In genomic region chr15:36903922-36904479, GRCh38 we compare ENCODE assay signal across 2 cellular contexts.
TF ChIP-seq lines count a peak whose summit lies in the region.

No MANE protein-coding gene starts in this region.

TF ChIP-seq in A549, 52 proteins besides CTCF, POLR2A, EP300 and RAD21 (continued from another document):
- TF ChIP-seq, protein P1, sequence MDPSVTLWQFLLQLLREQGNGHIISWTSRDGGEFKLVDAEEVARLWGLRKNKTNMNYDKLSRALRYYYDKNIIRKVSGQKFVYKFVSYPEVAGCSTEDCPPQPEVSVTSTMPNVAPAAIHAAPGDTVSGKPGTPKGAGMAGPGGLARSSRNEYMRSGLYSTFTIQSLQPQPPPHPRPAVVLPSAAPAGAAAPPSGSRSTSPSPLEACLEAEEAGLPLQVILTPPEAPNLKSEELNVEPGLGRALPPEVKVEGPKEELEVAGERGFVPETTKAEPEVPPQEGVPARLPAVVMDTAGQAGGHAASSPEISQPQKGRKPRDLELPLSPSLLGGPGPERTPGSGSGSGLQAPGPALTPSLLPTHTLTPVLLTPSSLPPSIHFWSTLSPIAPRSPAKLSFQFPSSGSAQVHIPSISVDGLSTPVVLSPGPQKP (IDR thresholded peaks at IDR 0.05; ENCODE audit: low read depth, low read length) = no peak
- no peak for TF ChIP-seq E2F6 (IDR thresholded peaks at IDR 0.05; ENCODE audit: borderline replicate concordance, low read depth)
- no peak for TF ChIP-seq HOXB5 (CRISPR knock-in tag; IDR thresholded peaks at IDR 0.05)
- no peak for TF ChIP-seq BHLHE40 (IDR thresholded peaks at IDR 0.05; ENCODE audit: low read depth, low read length)

TF ChIP-seq in HEK293, 187 proteins besides CTCF, POLR2A, EP300 and RAD21 (continued from another document):
- TF ChIP-seq ZBTB20 (tag by site-specific recombination; IDR thresholded peaks at IDR 0.05) (peak; percentile 71), EGR2 (tag by site-specific recombination; IDR thresholded peaks at IDR 0.05; ENCODE audit: low read depth) (no peak), HOXA7 (CRISPR knock-in tag; IDR thresholded peaks at IDR 0.05; ENCODE audit: borderline replicate concordance) (no peak)
